9 cellular contexts compared by ENCODE assay signal in genomic region chr12:67067453-67068203, GRCh38.
DNase-seq lines count a peak whose midpoint lies in the region; ATAC-seq, FAIRE-seq and TF ChIP-seq lines count a peak whose summit lies in the region.
"Had no signal": no experiment of that assay in that cellular context is flagged by ENCODE, and none has a peak within 500 bp of the region (broad histone marks: within the 10 kb centered on the region; RNA-seq: fewer than 3 reads in every experiment).

No MANE protein-coding gene starts in this region.

- CTCF ChIA-PET in SK-N-SH (lab: Yijun Ruan, JAX): no interaction called here

- H3K79me2 ChIP-seq in SK-N-SH (ENCODE audit: insufficient read depth) (no peaks in the 10 kb centered on the region), smooth muscle cell (ENCODE audit: low read depth) (peaks cover 17% of the 10 kb centered on the region)

- H3K4me2 ChIP-seq in SK-N-SH: no peak overlapping the region
- H3K4me2 ChIP-seq in smooth muscle cell: peak overlapping the region; percentile 96

- WGBS in SK-N-SH (ENCODE audit: low lambda C conversion rate): 48% methylated on average over 12 of the region's 12 CpGs
- no CpG with 5 or more reads among the region's 12 CpGs for WGBS in iPS DF 6.9 (ENCODE audit: insufficient coverage, insufficient read length)
- 24% methylated on average over 12 of the region's 12 CpGs for WGBS in smooth muscle cell (ENCODE audit: low lambda C conversion rate)

- H3K27me3 ChIP-seq in SK-N-SH (ENCODE audit: insufficient read depth): peaks cover 36% of the 10 kb centered on the region
- no peaks in the 10 kb centered on the region for H3K27me3 ChIP-seq in WERI-Rb-1 (ENCODE audit: insufficient read depth, low read depth, severe bottlenecking)
- no peaks in the 10 kb centered on the region; the same call in 1 of the 2 replicates for H3K27me3 ChIP-seq in iPS DF 6.9 (ENCODE audit: control insufficient read depth, insufficient read depth, low read length)
- peaks cover 32% of the 10 kb centered on the region for H3K27me3 ChIP-seq in smooth muscle cell (ENCODE audit: low read depth)

- H4K20me1 ChIP-seq in SK-N-SH (ENCODE audit: insufficient read depth) (no peaks in the 10 kb centered on the region), smooth muscle cell (ENCODE audit: low read depth) (peaks cover 6% of the 10 kb centered on the region)

- H3K36me3 ChIP-seq in SK-N-SH (replicated peaks in 1 of 2; ENCODE audit: control insufficient read depth in 1 of 2, insufficient read depth in 2 of 2, low read length in 1 of 2) (no peaks in the 10 kb centered on the region), WERI-Rb-1 (no peaks in the 10 kb centered on the region), iPS DF 6.9 (ENCODE audit: control insufficient read depth, insufficient read depth, low read length) (no peaks in the 10 kb centered on the region), smooth muscle cell (ENCODE audit: low read depth) (no peaks in the 10 kb centered on the region)

- in situ Hi-C loops in GM13977 (cut with MboI; ENCODE audit: low pct_unique_long_range_greater_than_20kb, low sequenced_read_pairs, unreplicated experiment): no loop called here

- FAIRE-seq in GM12892 (lab: Jason Lieb, UNC): no peak

- peaks cover 0 to 4% of the 10 kb centered on the region in 2 experiments; a peak in 1 of 4 replicates for H3K4me1 ChIP-seq in SK-N-SH (ENCODE audit: control insufficient read depth in 1 of 2, insufficient read depth in 2 of 2, low read depth in 1 of 2, low read length in 1 of 2)
- H3K4me1 ChIP-seq in iPS DF 6.9 (ENCODE audit: control insufficient read depth, insufficient read depth, low read length): peaks cover 2% of the 10 kb centered on the region; the same call in 1 of the 2 replicates
- H3K4me1 ChIP-seq in smooth muscle cell (ENCODE audit: low read depth): peaks cover 24% of the 10 kb centered on the region

- no peak for TF ChIP-seq RAD21 in SK-N-SH (IDR thresholded peaks at IDR 0.05; ENCODE audit: low read length)

- no peak for TF ChIP-seq POLR2A in GM12892 (IDR thresholded peaks at IDR 0.05; ENCODE audit: low read depth, low read length)

- H3F3A ChIP-seq in SK-N-SH (replicated peaks; ENCODE audit: insufficient read depth): no peaks in the 10 kb centered on the region
- peaks cover 6% of the 10 kb centered on the region for H3F3A ChIP-seq in smooth muscle cell (ENCODE audit: low read depth)

- H3K9me2 ChIP-seq in SK-N-SH: no peaks in the 10 kb centered on the region

- POLR2A ChIA-PET in SK-N-SH (lab: Yijun Ruan, JAX): no interaction called here

- H3K4me3 ChIP-seq in SK-N-SH (ENCODE audit: low read depth in 2 of 2, low read length in 1 of 2) (no peak overlapping the region), WERI-Rb-1 (ENCODE audit: low read depth, low read length) (peak overlapping the region; percentile 60), iPS DF 6.9 (ENCODE audit: low read length) (peak overlapping the region; percentile 83; the same call in 1 of the 2 replicates), smooth muscle cell (peak overlapping the region; percentile 88)

- H3K27ac ChIP-seq in SK-N-SH (ENCODE audit: low read depth in 2 of 2, low read length in 1 of 2) (no peak overlapping the region), WERI-Rb-1 (peak overlapping the region; percentile 78), iPS DF 6.9 (ENCODE audit: low read length) (no peak overlapping the region), smooth muscle cell (ENCODE audit: low read depth) (no peak overlapping the region)

- H2AFZ ChIP-seq in SK-N-SH (ENCODE audit: low read depth) (no peak overlapping the region), smooth muscle cell (ENCODE audit: low read depth) (peak overlapping the region; percentile 91)

- no peak for ATAC-seq in SK-N-SH treated with all-trans-retinoic acid at 6 μM for 48 hours

- no peak for TF ChIP-seq CTCF in SK-N-SH (IDR thresholded peaks at IDR 0.05)
- no peak for TF ChIP-seq CTCF in WERI-Rb-1 (IDR thresholded peaks at IDR 0.05; ENCODE audit: low read depth, low read length)
- no peak for TF ChIP-seq CTCF in smooth muscle cell (IDR thresholded peaks at IDR 0.05; ENCODE audit: borderline replicate concordance, insufficient read depth, poor library complexity, severe bottlenecking)
- no peak for TF ChIP-seq CTCF in GM13977 (IDR thresholded peaks at IDR 0.05; ENCODE audit: extremely low read depth, insufficient read depth, missing control alignments)

- H3K9ac ChIP-seq in SK-N-SH: no peak overlapping the region
- H3K9ac ChIP-seq in smooth muscle cell (ENCODE audit: low read depth): no peak overlapping the region

- H3K9me3 ChIP-seq in SK-N-SH: no peaks in the 10 kb centered on the region
- no peaks in the 10 kb centered on the region for H3K9me3 ChIP-seq in WERI-Rb-1 (ENCODE audit: severe bottlenecking)
- H3K9me3 ChIP-seq in iPS DF 6.9 (ENCODE audit: control insufficient read depth, insufficient read depth, low read length): no peaks in the 10 kb centered on the region
- no peaks in the 10 kb centered on the region for H3K9me3 ChIP-seq in smooth muscle cell (replicated peaks; ENCODE audit: low read depth)

- DNase-seq in SK-N-SH (peak; percentile 1), WERI-Rb-1 (peak; percentile 12), iPS DF 6.9 (ENCODE audit: low read depth, low spot score) (no peak), smooth muscle cell (lab: John Stamatoyannopoulos, UW; ENCODE audit: unreplicated experiment) (no peak), Ammon's horn (ENCODE audit: low spot score) (no peak), GM13977 (ENCODE audit: low spot score) (no peak), GM12892 (ENCODE audit: insufficient read length) (no peak)
- DNase-seq: Karpas-422 had no signal

- TF ChIP-seq EP300 in SK-N-SH (IDR thresholded peaks at IDR 0.05; ENCODE audit: borderline replicate concordance in 1 of 2, low read depth in 1 of 2, low read length in 1 of 2): no peak

TF ChIP-seq in SK-N-SH, 30 proteins besides CTCF, POLR2A, EP300 and RAD21:
- no peak for TF ChIP-seq TEAD4 (IDR thresholded peaks at IDR 0.05; ENCODE audit: borderline replicate concordance, insufficient read depth)
- no peak for TF ChIP-seq ELF1 (IDR thresholded peaks at IDR 0.05)
- no peak for TF ChIP-seq USF1 (IDR thresholded peaks at IDR 0.05; ENCODE audit: borderline replicate concordance, low read depth)

TF ChIP-seq in SK-N-SH treated with all-trans-retinoic acid at 6 μM for 48 hours, 23 proteins besides CTCF, POLR2A, EP300 and RAD21:
- no peak for TF ChIP-seq ARNTL (CRISPR knock-in tag; IDR thresholded peaks at IDR 0.05; ENCODE audit: borderline replicate concordance, low read depth)
- TF ChIP-seq ZFP3 (CRISPR knock-in tag; IDR thresholded peaks at IDR 0.05): no peak
- TF ChIP-seq TCF4 (CRISPR knock-in tag; IDR thresholded peaks at IDR 0.05; ENCODE audit: borderline replicate concordance): no peak
- no peak for TF ChIP-seq ZNF565 (CRISPR knock-in tag; conservative IDR thresholded peaks at IDR 0.05; ENCODE audit: low read depth)
- TF ChIP-seq ESRRG (CRISPR knock-in tag; IDR thresholded peaks at IDR 0.05): no peak
- no peak for TF ChIP-seq OSR1 (CRISPR knock-in tag; IDR thresholded peaks at IDR 0.05)
- TF ChIP-seq POU6F1 (CRISPR knock-in tag; IDR thresholded peaks at IDR 0.05; ENCODE audit: borderline replicate concordance, low read depth): no peak
- no peak for TF ChIP-seq TSHZ2 (CRISPR knock-in tag; IDR thresholded peaks at IDR 0.05)
- TF ChIP-seq ZNF70 (CRISPR knock-in tag; IDR thresholded peaks at IDR 0.05): no peak

Comparison
In these comparisons a context has a peak if more than half of its experiments do, and no peak if none do; other contexts are left out.
1. DNase-seq: peak in SK-N-SH (single experiment) and WERI-Rb-1 (single experiment); none in iPS DF 6.9 (single experiment), smooth muscle cell (single experiment), Ammon's horn (single experiment), GM13977 (single experiment) and GM12892 (single experiment).
2. H3K4me3 ChIP-seq: peak in WERI-Rb-1 (single experiment), iPS DF 6.9 (single experiment) and smooth muscle cell (single experiment); none in SK-N-SH (0 of 2).